In genomic region chr7:46664458-46664857, GRCh38 we compare ENCODE assay signal across 16 cellular contexts.
DNase-seq lines count a peak whose midpoint lies in the region; ATAC-seq and TF ChIP-seq lines count a peak whose summit lies in the region.
"Had no signal": no experiment of that assay in that cellular context is flagged by ENCODE, and none has a peak within 500 bp of the region (broad histone marks: within the 10 kb centered on the region; RNA-seq: fewer than 3 reads in every experiment).

No MANE protein-coding gene starts in this region.

- no peaks in the 10 kb centered on the region for H3K27me3 ChIP-seq in dorsolateral prefrontal cortex

- H3K4me3 ChIP-seq in dorsolateral prefrontal cortex = no peak overlapping the region
- H3K4me3 ChIP-seq: GM23248 had no signal

- ATAC-seq in HG03196 (IDR thresholded peaks at IDR 0.05; ENCODE audit: unreplicated experiment) = no peak
- ATAC-seq: HCT116 had no signal

- intact Hi-C loops in dorsolateral prefrontal cortex (cut with DNase I) = no loop called here

- DNase-seq in dorsolateral prefrontal cortex = peak in 8 of 10 donors; percentile 6 to 68 (median 52)
- DNase-seq in inferior parietal cortex (ENCODE audit: extremely low spot score) = peak; percentile 22
- DNase-seq in occipital lobe (lab: John Stamatoyannopoulos, UW) = peak; percentile 24
- no peak for DNase-seq in ecto neural progenitor cell (ENCODE audit: low spot score)
- DNase-seq in NCI-H1436 treated with DMSO at 0.1 percent for 48 hours (lab: John Stamatoyannopoulos, UW) = no peak
- DNase-seq: C1 segment of cervical spinal cord; Calu3; CD4-positive, alpha-beta memory T cell; COR-L47; DMS53; DMS79 treated with DMSO at 0.1 percent for 48 hours; GF-D8; GM23248; H9 had no signal

- no peak for TF ChIP-seq CTCF in dorsolateral prefrontal cortex (IDR thresholded peaks at IDR 0.05 in 54 of 56, conservative IDR thresholded peaks at IDR 0.05 in 2 of 56; ENCODE audit: low read depth in 1 of 56, partially characterized antibody in 56 of 56)

- H3K27ac ChIP-seq in dorsolateral prefrontal cortex = peak overlapping the region in 2 of 59 donors; percentile 20 to 29
- H3K27ac ChIP-seq: GM23248 had no signal

Comparison
In these comparisons a context has a peak if more than half of its experiments do, and no peak if none do; other contexts are left out.
1. DNase-seq: peak in dorsolateral prefrontal cortex (8 of 10), inferior parietal cortex (single experiment) and occipital lobe (single experiment); none in ecto neural progenitor cell (single experiment) and NCI-H1436 treated with DMSO at 0.1 percent for 48 hours (single experiment).